8 cellular contexts compared by ENCODE assay signal in the genomic region with DNA sequence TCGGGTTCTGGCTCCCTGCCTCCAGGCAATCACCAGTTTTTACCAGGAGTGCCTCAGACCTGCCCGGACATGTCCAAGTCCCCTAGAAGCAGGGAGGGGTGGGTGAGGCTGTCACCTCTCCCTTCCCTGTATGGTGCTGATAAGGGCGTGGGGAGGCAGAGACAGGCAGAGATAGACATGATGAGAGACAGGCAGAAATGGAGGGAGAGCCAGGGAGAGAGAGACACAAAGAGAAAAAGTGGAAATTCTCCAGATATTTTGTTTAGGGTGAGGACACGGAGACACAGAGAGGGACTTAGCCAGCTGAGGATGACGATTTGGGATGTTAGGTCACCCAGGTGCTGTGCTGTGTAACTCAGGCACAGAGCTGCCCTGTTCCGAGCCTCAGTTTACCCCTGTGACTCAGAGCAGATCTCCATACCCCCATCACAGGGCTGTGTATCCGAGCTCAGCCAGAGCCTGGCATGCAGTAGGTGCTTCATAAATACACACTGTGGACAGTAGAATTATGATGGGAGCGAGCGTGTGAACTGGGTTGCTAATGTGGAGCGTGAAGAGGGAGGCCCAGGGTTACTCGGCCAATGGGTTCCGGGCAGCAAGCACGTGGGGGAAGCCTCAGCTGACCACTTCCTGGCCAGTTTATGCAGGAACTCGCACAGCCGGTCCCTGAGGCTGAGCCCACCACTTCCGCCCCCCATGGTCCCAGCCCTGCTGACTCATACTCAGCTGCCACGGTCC. TPM values are rescaled to one million over a fixed set of nuclear protein-coding genes. Genes with fewer than 3 reads are reported as not detected.
DNase-seq lines count a peak whose midpoint lies in the region; ATAC-seq and FAIRE-seq lines count a peak whose summit lies in the region.

No MANE protein-coding gene starts in this region.

- H3K4me1 ChIP-seq in right cardiac atrium (ENCODE audit: control insufficient read depth, insufficient read depth, low read length) = peaks cover 11% of the 10 kb centered on the region

- peak overlapping the region; percentile 43 for H3K27ac ChIP-seq in right cardiac atrium (ENCODE audit: low read length)

- intact Hi-C loops in right cardiac atrium (cut with DNase I) = no loop called here

- DNase-seq in Caki2 (ENCODE audit: low read depth) (peak; percentile 98), RCC 7860 (ENCODE audit: low spot score) (peak; percentile 95), amniotic epithelial cell (ENCODE audit: low read depth) (peak; percentile 99), right cardiac atrium (peak; percentile 94 to 95 (median 95)), pulmonary artery endothelial cell (ENCODE audit: low read depth, low spot score) (peak; percentile 97), NCI-H1092 (lab: John Stamatoyannopoulos, UW) (no peak)

- H3K27me3 ChIP-seq in right cardiac atrium (ENCODE audit: control insufficient read depth, insufficient read depth) = no peaks in the 10 kb centered on the region

- in situ Hi-C loops in Caki2 (cut with HindIII; ENCODE audit: low pct_unique_long_range_greater_than_20kb, low sequenced_read_pairs) = no loop called here

- peak; percentile 89 for ATAC-seq in GM19452 (IDR thresholded peaks at IDR 0.05; ENCODE audit: unreplicated experiment)
- ATAC-seq in HG03575 (IDR thresholded peaks at IDR 0.05; ENCODE audit: extremely low read depth, insufficient number of reproducible peaks, low FRiP score, unreplicated experiment) = peak; percentile 65
- peak; percentile 94 to 97 for ATAC-seq in right cardiac atrium

- H3K4me3 ChIP-seq in right cardiac atrium (ENCODE audit: low read length) = no peak overlapping the region

- no peaks in the 10 kb centered on the region for H3K9me3 ChIP-seq in right cardiac atrium (ENCODE audit: control insufficient read depth, low read length)

- 26% methylated on average over 17 of the region's 17 CpGs for WGBS in right cardiac atrium

- peak; percentile 62 for FAIRE-seq in RCC 7860 (lab: Jason Lieb, UNC)

RNA-seq across cellular contexts. Expression of gene GDF15, which starts 11.9 kb away (rescaled TPM):
- 349 and 410 TPM in 2 replicates for total RNA-seq in Caki2 (2014; rRNA removed; shearing (Covaris generic); ENCODE audit: low replicate concordance)
- total RNA-seq in right cardiac atrium (under 1 TPM in 3 of 4 donors, not detected in 1; 0.50 to 0.60 (median 0.53) TPM), pulmonary artery endothelial cell (95.0 and 102 TPM in 2 replicates)
- polyA plus RNA-seq in right cardiac atrium = 0.25 TPM

RNA-seq across cellular contexts. Expression of gene LRRC25, which starts 23.4 kb away (rescaled TPM):
- not detected in 2 replicates for total RNA-seq in Caki2 (2014; rRNA removed; shearing (Covaris generic); ENCODE audit: low replicate concordance)
- 1 to 10 TPM; 3.1 to 4.3 (median 3.7) TPM for total RNA-seq in right cardiac atrium
- 1.5 TPM for polyA plus RNA-seq in right cardiac atrium
- total RNA-seq in pulmonary artery endothelial cell = not detected in 2 replicates

RNA-seq across cellular contexts. Expression of gene PGPEP1, which starts 33.7 kb away (rescaled TPM):
- total RNA-seq in Caki2 (2014; rRNA removed; shearing (Covaris generic); ENCODE audit: low replicate concordance) = 15.4 and 17.8 TPM in 2 replicates
- total RNA-seq in right cardiac atrium (10 to 100 TPM; 31.3 to 42.0 (median 35.0) TPM), pulmonary artery endothelial cell (23.9 and 25.7 TPM in 2 replicates)
- 17.4 TPM for polyA plus RNA-seq in right cardiac atrium

RNA-seq across cellular contexts. Expression of gene SSBP4, which starts 45.1 kb away (rescaled TPM):
- 87.5 and 106 TPM in 2 replicates for total RNA-seq in Caki2 (2014; rRNA removed; shearing (Covaris generic); ENCODE audit: low replicate concordance)
- 10 to 100 TPM; 32.7 to 40.0 (median 37.8) TPM for total RNA-seq in right cardiac atrium
- 36.2 TPM for polyA plus RNA-seq in right cardiac atrium
- total RNA-seq in pulmonary artery endothelial cell = 75.4 and 84.3 TPM in 2 replicates

RNA-seq across cellular contexts. Expression of gene LSM4, which starts 51.2 kb away (rescaled TPM):
- total RNA-seq in Caki2 (2014; rRNA removed; shearing (Covaris generic); ENCODE audit: low replicate concordance) = 828 and 869 TPM in 2 replicates
- total RNA-seq in right cardiac atrium (10 to 100 TPM; 55.6 to 77.2 (median 64.8) TPM), pulmonary artery endothelial cell (139 and 172 TPM in 2 replicates)
- 131 TPM for polyA plus RNA-seq in right cardiac atrium

Comparison
In these comparisons a context has a peak if more than half of its experiments do, and no peak if none do; other contexts are left out.
1. RNA of gene GDF15, which starts 11.9 kb away (total RNA-seq): 349 to 410 TPM in Caki2 and 95.0 to 102 TPM in pulmonary artery endothelial cell; 0.50 to 0.60 TPM in right cardiac atrium; every median in the first group is over 10 times any median in the second.
2. Peak in every context shown above with its lines, with median percentiles within 50 percentile points of each other: ATAC-seq.